1 cellular context compared by ENCODE assay signal in the genomic region with DNA sequence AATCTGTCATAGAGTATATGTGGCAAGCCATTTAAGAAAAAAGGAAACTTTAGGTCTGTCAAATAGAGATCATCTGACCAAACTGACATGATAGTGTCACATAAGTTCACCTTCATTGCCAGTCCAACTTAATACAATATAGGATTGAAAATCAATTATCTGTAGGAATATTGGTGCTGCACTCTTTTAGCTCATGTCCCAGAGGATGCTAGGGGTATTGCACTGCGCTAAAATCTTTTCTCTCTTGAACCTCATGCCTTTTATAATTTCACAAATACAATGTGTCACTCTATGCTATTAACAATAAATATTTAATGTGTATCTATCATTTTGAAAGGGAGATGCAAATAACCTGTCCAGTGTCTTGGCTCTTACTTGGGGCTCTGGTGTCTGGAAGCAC.
TF ChIP-seq lines count a peak whose summit lies in the region.

No MANE protein-coding gene starts in this region.

TF ChIP-seq in IMR-90, 13 proteins besides CTCF, POLR2A, EP300 and RAD21:
- TF ChIP-seq MXI1 (IDR thresholded peaks at IDR 0.05; ENCODE audit: borderline replicate concordance, low read depth, low read length) (no peak), FOS (IDR thresholded peaks at IDR 0.05; ENCODE audit: low read depth, low read length) (no peak), CHD1 (IDR thresholded peaks at IDR 0.05; ENCODE audit: low read depth, low read length) (no peak), MAFK (IDR thresholded peaks at IDR 0.05; ENCODE audit: low read depth, low read length) (no peak), CEBPB (IDR thresholded peaks at IDR 0.05; ENCODE audit: low read depth, low read length) (no peak), BHLHE40 (IDR thresholded peaks at IDR 0.05; ENCODE audit: low read depth, low read length) (no peak), SMC3 (IDR thresholded peaks at IDR 0.05; ENCODE audit: low read depth, low read length) (no peak), RFX5 (IDR thresholded peaks at IDR 0.05; ENCODE audit: low read depth, low read length) (no peak), RCOR1 (IDR thresholded peaks at IDR 0.05; ENCODE audit: insufficient replicate concordance, low read length) (no peak), NFE2L2 (IDR thresholded peaks at IDR 0.05; ENCODE audit: low read depth, low read length) (no peak), MAZ (IDR thresholded peaks at IDR 0.05; ENCODE audit: borderline replicate concordance, low read depth, low read length) (no peak)
- TF ChIP-seq, protein P1, sequence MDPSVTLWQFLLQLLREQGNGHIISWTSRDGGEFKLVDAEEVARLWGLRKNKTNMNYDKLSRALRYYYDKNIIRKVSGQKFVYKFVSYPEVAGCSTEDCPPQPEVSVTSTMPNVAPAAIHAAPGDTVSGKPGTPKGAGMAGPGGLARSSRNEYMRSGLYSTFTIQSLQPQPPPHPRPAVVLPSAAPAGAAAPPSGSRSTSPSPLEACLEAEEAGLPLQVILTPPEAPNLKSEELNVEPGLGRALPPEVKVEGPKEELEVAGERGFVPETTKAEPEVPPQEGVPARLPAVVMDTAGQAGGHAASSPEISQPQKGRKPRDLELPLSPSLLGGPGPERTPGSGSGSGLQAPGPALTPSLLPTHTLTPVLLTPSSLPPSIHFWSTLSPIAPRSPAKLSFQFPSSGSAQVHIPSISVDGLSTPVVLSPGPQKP (IDR thresholded peaks at IDR 0.05; ENCODE audit: borderline replicate concordance, low read depth, low read length): no peak
- TF ChIP-seq, protein P2, sequence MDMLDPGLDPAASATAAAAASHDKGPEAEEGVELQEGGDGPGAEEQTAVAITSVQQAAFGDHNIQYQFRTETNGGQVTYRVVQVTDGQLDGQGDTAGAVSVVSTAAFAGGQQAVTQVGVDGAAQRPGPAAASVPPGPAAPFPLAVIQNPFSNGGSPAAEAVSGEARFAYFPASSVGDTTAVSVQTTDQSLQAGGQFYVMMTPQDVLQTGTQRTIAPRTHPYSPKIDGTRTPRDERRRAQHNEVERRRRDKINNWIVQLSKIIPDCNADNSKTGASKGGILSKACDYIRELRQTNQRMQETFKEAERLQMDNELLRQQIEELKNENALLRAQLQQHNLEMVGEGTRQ (IDR thresholded peaks at IDR 0.05; ENCODE audit: low read depth, low read length): no peak
